ENCODE assay signal across 8 cellular contexts in the genomic region with DNA sequence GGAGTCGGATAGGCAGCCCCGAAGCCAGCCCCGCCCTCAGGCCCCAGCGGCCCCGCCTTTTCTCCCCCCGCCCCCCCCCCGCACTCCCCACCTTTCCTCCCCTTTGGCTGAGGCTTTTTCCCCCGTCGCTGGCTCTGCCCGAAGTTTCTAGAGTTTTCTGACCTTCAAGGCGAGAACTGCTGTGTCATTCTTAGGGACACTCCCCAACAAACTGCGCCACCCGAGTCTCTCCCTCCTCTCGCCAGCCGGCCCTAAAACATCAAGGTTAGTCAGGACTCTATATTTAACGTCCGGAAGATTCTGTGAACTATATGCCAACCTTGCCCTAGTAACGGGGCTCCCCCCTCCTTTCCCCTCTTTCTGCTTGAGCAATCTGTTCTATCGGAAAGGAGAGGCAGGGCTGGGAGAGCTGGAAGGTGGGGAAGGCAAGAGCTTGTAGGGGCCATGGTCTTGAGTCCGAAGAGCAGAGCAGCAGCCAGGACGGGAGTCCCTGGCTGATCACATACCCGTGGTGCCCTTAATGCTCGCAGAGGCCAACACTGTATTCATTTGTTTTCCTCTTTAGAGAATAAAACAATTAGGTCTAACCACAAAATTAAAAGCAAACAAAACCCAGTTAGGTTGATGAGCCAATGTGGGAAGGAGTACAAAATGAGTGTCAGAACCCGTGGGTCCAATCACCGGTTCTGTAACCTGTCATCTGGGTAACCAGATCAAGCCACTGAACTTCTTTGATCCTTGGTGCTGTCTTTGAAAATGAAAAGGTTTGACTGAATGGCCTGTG. TPM values are rescaled to one million over a fixed set of nuclear protein-coding genes. Genes with fewer than 3 reads are reported as not detected.
DNase-seq lines count a peak whose midpoint lies in the region; ATAC-seq, FAIRE-seq and TF ChIP-seq lines count a peak whose summit lies in the region.

No MANE protein-coding gene starts in this region.

- peak; percentile 82 for FAIRE-seq in K562 (lab: Jason Lieb, UNC)

- TF ChIP-seq CTCF in K562 (IDR thresholded peaks at IDR 0.05 in 2 of 3, conservative IDR thresholded peaks at IDR 0.05 in 1 of 3; ENCODE audit: insufficient read depth in 2 of 3, low read depth in 1 of 3, low read length in 3 of 3) = no peak; a peak in 1 of 6 replicates

- H3K9me3 Mint-ChIP-seq in T-helper 2 cell treated with Interferon-gamma antibody and Interleukin-4, amounts not matched to agents 5 μg/mL and 100 μg/mL, for 36 hours = no peaks in the 10 kb centered on the region

- H2AFZ ChIP-seq in K562 (ENCODE audit: low read depth, low read length) = peak overlapping the region; percentile 90

- H3K36me3 ChIP-seq in K562 (ENCODE audit: control insufficient read depth, insufficient read depth, low read length) = peaks cover 23% of the 10 kb centered on the region
- H3K36me3 ChIP-seq in iPS DF 6.9 (ENCODE audit: control insufficient read depth, insufficient read depth, low read length) = no peaks in the 10 kb centered on the region

- peak; percentile 91 for TF ChIP-seq POLR2A in K562 (conservative IDR thresholded peaks at IDR 0.05)

- peak overlapping the region; percentile 93 for H3K27ac Mint-ChIP-seq in T-helper 2 cell treated with Interferon-gamma antibody and Interleukin-4, amounts not matched to agents 5 μg/mL and 100 μg/mL, for 36 hours

- H3K27me3 Mint-ChIP-seq in T-helper 2 cell treated with Interferon-gamma antibody and Interleukin-4, amounts not matched to agents 5 μg/mL and 100 μg/mL, for 36 hours (ENCODE audit: low read depth) = no peaks in the 10 kb centered on the region

- H3K4me3 Mint-ChIP-seq in T-helper 2 cell treated with Interferon-gamma antibody and Interleukin-4, amounts not matched to agents 5 μg/mL and 100 μg/mL, for 36 hours = peak overlapping the region; percentile 92

- H3K4me1 Mint-ChIP-seq in T-helper 2 cell treated with Interferon-gamma antibody and Interleukin-4, amounts not matched to agents 5 μg/mL and 100 μg/mL, for 36 hours (ENCODE audit: low read depth) = peaks cover 47% of the 10 kb centered on the region

- peaks cover 66% of the 10 kb centered on the region for H3K79me2 ChIP-seq in K562 (ENCODE audit: control insufficient read depth, insufficient read depth, low read length)

- H3K9me3 ChIP-seq in K562 (replicated peaks; ENCODE audit: control insufficient read depth, insufficient read depth, low read depth, low read length) = no peaks in the 10 kb centered on the region
- no peaks in the 10 kb centered on the region for H3K9me3 ChIP-seq in iPS DF 6.9 (ENCODE audit: control insufficient read depth, insufficient read depth, low read length)

- peaks cover 15% of the 10 kb centered on the region for H3K36me3 Mint-ChIP-seq in T-helper 2 cell treated with Interferon-gamma antibody and Interleukin-4, amounts not matched to agents 5 μg/mL and 100 μg/mL, for 36 hours (ENCODE audit: low read depth)

- H3K9me1 ChIP-seq in K562 (ENCODE audit: control insufficient read depth, insufficient read depth, low read length) = no peaks in the 10 kb centered on the region

- H3K27ac ChIP-seq in K562 (ENCODE audit: extremely low read depth, low read depth, low read length) (peak overlapping the region; percentile 99), iPS DF 6.9 (ENCODE audit: low read length) (no peak overlapping the region)

- under 1% methylated on average over 21 of the region's 25 CpGs for WGBS in K562 (ENCODE audit: insufficient coverage, low coverage, missing lambda C conversion rate)
- WGBS in iPS DF 6.9 (ENCODE audit: insufficient coverage, insufficient read length) = no CpG with 5 or more reads among the region's 25 CpGs

- in situ Hi-C loops in K562 (cut with MboI) = no loop called here

- no peak; a peak in 1 of 4 replicates for TF ChIP-seq RAD21 in K562 (CRISPR knock-in tag; conservative IDR thresholded peaks at IDR 0.05 in 1 of 2, IDR thresholded peaks at IDR 0.05 in 1 of 2)

- intact Hi-C loops in K562 (cut with micrococcal nuclease) = loop anchor here (10.0 kb wide), 1 partner anchor 353 kb away; a partner anchor contains a TSS

- CTCF ChIA-PET in K562 (lab: Yijun Ruan, JAX; ENCODE audit: low intra/inter-chr PET ratio) = no interaction called here

- TSS peak; percentile 44 for BruUV-seq in K562 (replicated peaks; lab: Mats Ljungman, UMichigan)

- peak overlapping the region; percentile 92 to 97 for H3K9ac ChIP-seq in K562 (ENCODE audit: insufficient read depth in 1 of 2, low read depth in 2 of 2, low read length in 2 of 2)

- peak; percentile 77 for ATAC-seq in K562
- no peak for ATAC-seq in GM18517 (IDR thresholded peaks at IDR 0.05; ENCODE audit: unreplicated experiment)

- DNase-seq in NCI-H2227 (lab: John Stamatoyannopoulos, UW; ENCODE audit: unreplicated experiment) (peak; percentile 65), NCI-H2227 treated with DMSO at 0.1 percent for 48 hours (lab: John Stamatoyannopoulos, UW) (no peak), HuH-7 (ENCODE audit: low spot score) (peak; percentile 56), K562 (ENCODE audit: extremely low read depth in 1 of 4, low spot score in 3 of 4) (peak; percentile 95 to 100 (median 96)), iPS DF 6.9 (ENCODE audit: low read depth, low spot score) (no peak), renal cortical epithelial cell (ENCODE audit: low read depth) (peak; percentile 73)
- peak; percentile 72 for DNase-seq in T-helper 2 cell treated with Interferon-gamma antibody and Interleukin-4, amounts not matched to agents 5 μg/mL and 100 μg/mL, for 36 hours (ENCODE audit: low spot score)

- POLR2A ChIA-PET in K562 (lab: Yijun Ruan, JAX) = interaction anchor here (0.6 to 6.4 kb wide), 30 partner anchors 8 to 1149 kb away, joined by 3 to 93 read pairs (median 4); a partner anchor contains a TSS

- peaks cover 16% of the 10 kb centered on the region for H4K20me1 ChIP-seq in K562 (replicated peaks; ENCODE audit: control insufficient read depth, insufficient read depth, low read length)

- H3K4me3 ChIP-seq in K562 (peak overlapping the region; percentile 59), iPS DF 6.9 (ENCODE audit: low read length) (peak overlapping the region; percentile 29; the same call in 1 of the 2 replicates)

- peak; percentile 77 for TF ChIP-seq EP300 in K562 (IDR thresholded peaks at IDR 0.05; ENCODE audit: low read length)

- H3K4me1 ChIP-seq in K562 (replicated peaks in 1 of 2; ENCODE audit: control insufficient read depth in 2 of 2, insufficient read depth in 2 of 2, low read length in 2 of 2) (peaks cover 51 to 58% of the 10 kb centered on the region in 2 experiments), iPS DF 6.9 (ENCODE audit: control insufficient read depth, insufficient read depth, low read length) (no peaks in the 10 kb centered on the region; the same call in none of the 2 replicates)

- H3K4me2 ChIP-seq in K562 (ENCODE audit: insufficient read depth, low read length) = peak overlapping the region; percentile 98

- no peaks in the 10 kb centered on the region for H3K27me3 ChIP-seq in K562 (ENCODE audit: control insufficient read depth in 2 of 2, insufficient read depth in 2 of 2, low read length in 2 of 2)
- H3K27me3 ChIP-seq in iPS DF 6.9 (ENCODE audit: control insufficient read depth, insufficient read depth, low read length) = no peaks in the 10 kb centered on the region

RNA-seq across cellular contexts. Expression of a gene that starts 5.3 kb away (rescaled TPM):
- total RNA-seq in K562 (2011; cell fraction: chromatin; rRNA removed; ENCODE audit: low replicate concordance) = 76.7 and 167 TPM in 2 replicates
- 343 and 450 TPM in 2 replicates for total RNA-seq in K562 (2011; cell fraction: nucleolus; rRNA removed)
- total RNA-seq in K562 (2011; cell fraction: nucleoplasm; rRNA removed) = 165 and 255 TPM in 2 replicates
- total RNA-seq in K562 (2014; rRNA removed) (197 and 320 TPM in 2 replicates), K562 (2014; rRNA removed; fragmentation: Illumina TruSeq; extraction: Trizol) (24.2 and 51.2 TPM in 2 replicates), K562 (2015; rRNA removed; fragmentation: Illumina TruSeq; extraction: Trizol) (164 and 185 TPM in 2 replicates), K562 (2021) (227 and 299 TPM in 2 replicates), renal cortical epithelial cell (197 and 264 TPM in 2 replicates)
- polyA plus RNA-seq in K562 (2011; rRNA removed) (35.3 and 91.9 TPM in 2 replicates), K562 (2014; fragmentation: Illumina TruSeq; extraction: Trizol) (49.0 and 89.3 TPM in 2 replicates), K562 (2014; fragmentation: Nextera tagmentation; extraction: Ambion mirVana) (under 1 TPM; 0.27 to 0.62 TPM), K562 (2014; rRNA removed) (81.7 and 86.4 TPM in 2 replicates)
- polyA plus RNA-seq in K562 (2011; cell fraction: cytosol; rRNA removed) = 65.1 and 127 TPM in 2 replicates
- polyA plus RNA-seq in K562 (2011; cell fraction: nucleus; rRNA removed) = 111 and 176 TPM in 2 replicates
- 222 and 255 TPM in 2 replicates for polyA plus RNA-seq in K562 (2012)
- polyA minus RNA-seq in K562 (2011; rRNA and poly(A)+ RNA removed) = 85.7 and 121 TPM in 2 replicates
- 213 and 255 TPM in 2 replicates for polyA minus RNA-seq in K562 (2011; cell fraction: cytosol; rRNA and poly(A)+ RNA removed)
- polyA minus RNA-seq in K562 (2011; cell fraction: nucleus; rRNA and poly(A)+ RNA removed) = 72.7 and 209 TPM in 2 replicates

RNA-seq across cellular contexts. Expression of a gene that starts 6.9 kb away (rescaled TPM):
- total RNA-seq in K562 (2011; cell fraction: chromatin; rRNA removed; ENCODE audit: low replicate concordance) = 90.0 and 172 TPM in 2 replicates
- 284 and 343 TPM in 2 replicates for total RNA-seq in K562 (2011; cell fraction: nucleolus; rRNA removed)
- 203 and 274 TPM in 2 replicates for total RNA-seq in K562 (2011; cell fraction: nucleoplasm; rRNA removed)
- total RNA-seq in K562 (2014; rRNA removed) (230 and 366 TPM in 2 replicates), K562 (2014; rRNA removed; fragmentation: Illumina TruSeq; extraction: Trizol) (37.8 and 69.6 TPM in 2 replicates), K562 (2015; rRNA removed; fragmentation: Illumina TruSeq; extraction: Trizol) (273 TPM in 2 replicates), K562 (2021) (265 and 360 TPM in 2 replicates), renal cortical epithelial cell (178 and 296 TPM in 2 replicates)
- polyA plus RNA-seq in K562 (2011; rRNA removed) (101 and 215 TPM in 2 replicates), K562 (2014; fragmentation: Illumina TruSeq; extraction: Trizol) (107 and 158 TPM in 2 replicates), K562 (2014; fragmentation: Nextera tagmentation; extraction: Ambion mirVana) (1 to 10 TPM; 2.2 to 4.1 TPM), K562 (2014; rRNA removed) (158 and 192 TPM in 2 replicates)
- 154 and 272 TPM in 2 replicates for polyA plus RNA-seq in K562 (2011; cell fraction: cytosol; rRNA removed)
- 168 and 272 TPM in 2 replicates for polyA plus RNA-seq in K562 (2011; cell fraction: nucleus; rRNA removed)
- 308 and 430 TPM in 2 replicates for polyA plus RNA-seq in K562 (2012)
- polyA minus RNA-seq in K562 (2011; rRNA and poly(A)+ RNA removed) = 86.6 and 87.6 TPM in 2 replicates
- polyA minus RNA-seq in K562 (2011; cell fraction: cytosol; rRNA and poly(A)+ RNA removed) = 195 and 284 TPM in 2 replicates
- 57.8 and 195 TPM in 2 replicates for polyA minus RNA-seq in K562 (2011; cell fraction: nucleus; rRNA and poly(A)+ RNA removed)

RNA-seq across cellular contexts. Expression of a gene that starts 7.1 kb away (rescaled TPM):
- total RNA-seq in K562 (2011; cell fraction: chromatin; rRNA removed; ENCODE audit: low replicate concordance) = 0.97 and 1.8 TPM in 2 replicates
- total RNA-seq in K562 (2011; cell fraction: nucleolus; rRNA removed) = 0.67 and 0.79 TPM in 2 replicates
- 0.88 and 0.92 TPM in 2 replicates for total RNA-seq in K562 (2011; cell fraction: nucleoplasm; rRNA removed)
- 0.82 and 1.0 TPM in 2 replicates for total RNA-seq in K562 (2014; rRNA removed)
- total RNA-seq in K562 (2014; rRNA removed; fragmentation: Illumina TruSeq; extraction: Trizol) = 0.70 and 1.3 TPM in 2 replicates
- 1.1 and 1.3 TPM in 2 replicates for total RNA-seq in K562 (2015; rRNA removed; fragmentation: Illumina TruSeq; extraction: Trizol)
- 1.0 and 1.1 TPM in 2 replicates for total RNA-seq in K562 (2021)
- polyA plus RNA-seq in K562 (2011; rRNA removed) = 2.0 and 2.2 TPM in 2 replicates
- 1.5 and 2.2 TPM in 2 replicates for polyA plus RNA-seq in K562 (2011; cell fraction: cytosol; rRNA removed)
- polyA plus RNA-seq in K562 (2011; cell fraction: nucleus; rRNA removed) = 1.2 and 1.5 TPM in 2 replicates
- 2.3 and 3.1 TPM in 2 replicates for polyA plus RNA-seq in K562 (2012)
- 1.5 and 2.1 TPM in 2 replicates for polyA plus RNA-seq in K562 (2014; fragmentation: Illumina TruSeq; extraction: Trizol)
- polyA plus RNA-seq in K562 (2014; fragmentation: Nextera tagmentation; extraction: Ambion mirVana) = under 1 TPM; 0.14 to 0.34 TPM
- 1.3 and 1.7 TPM in 2 replicates for polyA plus RNA-seq in K562 (2014; rRNA removed)
- polyA minus RNA-seq in K562 (2011; rRNA and poly(A)+ RNA removed) = 2.5 and 3.0 TPM in 2 replicates
- 1.2 and 1.4 TPM in 2 replicates for polyA minus RNA-seq in K562 (2011; cell fraction: cytosol; rRNA and poly(A)+ RNA removed)
- 0.13 and 0.78 TPM in 2 replicates for polyA minus RNA-seq in K562 (2011; cell fraction: nucleus; rRNA and poly(A)+ RNA removed)
- 0.87 and 2.0 TPM in 2 replicates for total RNA-seq in renal cortical epithelial cell

RNA-seq across cellular contexts. Expression of a gene that starts 15.5 kb away (rescaled TPM):
- 30.0 and 54.3 TPM in 2 replicates for total RNA-seq in K562 (2011; cell fraction: chromatin; rRNA removed; ENCODE audit: low replicate concordance)
- 63.9 and 68.4 TPM in 2 replicates for total RNA-seq in K562 (2011; cell fraction: nucleolus; rRNA removed)
- total RNA-seq in K562 (2011; cell fraction: nucleoplasm; rRNA removed) = 72.4 and 107 TPM in 2 replicates
- total RNA-seq in K562 (2014; rRNA removed) (163 and 271 TPM in 2 replicates), K562 (2014; rRNA removed; fragmentation: Illumina TruSeq; extraction: Trizol) (244 and 250 TPM in 2 replicates), K562 (2015; rRNA removed; fragmentation: Illumina TruSeq; extraction: Trizol) (195 and 196 TPM in 2 replicates), K562 (2021) (223 and 232 TPM in 2 replicates), renal cortical epithelial cell (16.6 and 46.9 TPM in 2 replicates)
- polyA plus RNA-seq in K562 (2011; rRNA removed) (154 and 184 TPM in 2 replicates), K562 (2014; fragmentation: Illumina TruSeq; extraction: Trizol) (223 and 256 TPM in 2 replicates), K562 (2014; fragmentation: Nextera tagmentation; extraction: Ambion mirVana) (100 to 1,000 TPM; 405 to 407 TPM), K562 (2014; rRNA removed) (159 and 218 TPM in 2 replicates)
- polyA plus RNA-seq in K562 (2011; cell fraction: cytosol; rRNA removed) = 318 and 368 TPM in 2 replicates
- polyA plus RNA-seq in K562 (2011; cell fraction: nucleus; rRNA removed) = 114 and 133 TPM in 2 replicates
- polyA plus RNA-seq in K562 (2012) = 208 and 220 TPM in 2 replicates
- polyA minus RNA-seq in K562 (2011; rRNA and poly(A)+ RNA removed) = 135 and 188 TPM in 2 replicates
- polyA minus RNA-seq in K562 (2011; cell fraction: cytosol; rRNA and poly(A)+ RNA removed) = 127 and 129 TPM in 2 replicates
- 13.7 and 23.7 TPM in 2 replicates for polyA minus RNA-seq in K562 (2011; cell fraction: nucleus; rRNA and poly(A)+ RNA removed)

RNA-seq across cellular contexts. Expression of a gene that starts 26.7 kb away (rescaled TPM):
- 246 and 727 TPM in 2 replicates for total RNA-seq in K562 (2011; cell fraction: chromatin; rRNA removed; ENCODE audit: low replicate concordance)
- 447 and 517 TPM in 2 replicates for total RNA-seq in K562 (2011; cell fraction: nucleolus; rRNA removed)
- 263 and 281 TPM in 2 replicates for total RNA-seq in K562 (2011; cell fraction: nucleoplasm; rRNA removed)
- total RNA-seq in K562 (2014; rRNA removed) (155 and 210 TPM in 2 replicates), K562 (2014; rRNA removed; fragmentation: Illumina TruSeq; extraction: Trizol) (187 and 202 TPM in 2 replicates), K562 (2015; rRNA removed; fragmentation: Illumina TruSeq; extraction: Trizol) (128 and 130 TPM in 2 replicates), K562 (2021) (484 and 488 TPM in 2 replicates), renal cortical epithelial cell (67.4 and 103 TPM in 2 replicates)
- polyA plus RNA-seq in K562 (2011; rRNA removed) (37.9 and 95.1 TPM in 2 replicates), K562 (2014; fragmentation: Illumina TruSeq; extraction: Trizol) (282 and 332 TPM in 2 replicates), K562 (2014; fragmentation: Nextera tagmentation; extraction: Ambion mirVana) (10 to 100 TPM in 1 of 2 experiments, 1 to 10 TPM in 1; 2.9 to 10.4 TPM), K562 (2014; rRNA removed) (128 and 129 TPM in 2 replicates)
- polyA plus RNA-seq in K562 (2011; cell fraction: cytosol; rRNA removed) = 43.0 and 64.6 TPM in 2 replicates
- 313 and 459 TPM in 2 replicates for polyA plus RNA-seq in K562 (2011; cell fraction: nucleus; rRNA removed)
- 232 and 255 TPM in 2 replicates for polyA plus RNA-seq in K562 (2012)
- 80.3 and 127 TPM in 2 replicates for polyA minus RNA-seq in K562 (2011; rRNA and poly(A)+ RNA removed)
- polyA minus RNA-seq in K562 (2011; cell fraction: cytosol; rRNA and poly(A)+ RNA removed) = 209 and 273 TPM in 2 replicates
- 119 and 142 TPM in 2 replicates for polyA minus RNA-seq in K562 (2011; cell fraction: nucleus; rRNA and poly(A)+ RNA removed)

Comparison
In these comparisons a context has a peak if more than half of its experiments do, and no peak if none do; other contexts are left out.
1. DNase-seq: peak in NCI-H2227 (single experiment), HuH-7 (single experiment), T-helper 2 cell treated with Interferon-gamma antibody and Interleukin-4, amounts not matched to agents 5 μg/mL and 100 μg/mL, for 36 hours (single experiment), K562 (4 of 4) and renal cortical epithelial cell (single experiment); none in NCI-H2227 treated with DMSO at 0.1 percent for 48 hours (single experiment) and iPS DF 6.9 (single experiment).